13 cellular contexts compared by ENCODE assay signal in the genomic region with DNA sequence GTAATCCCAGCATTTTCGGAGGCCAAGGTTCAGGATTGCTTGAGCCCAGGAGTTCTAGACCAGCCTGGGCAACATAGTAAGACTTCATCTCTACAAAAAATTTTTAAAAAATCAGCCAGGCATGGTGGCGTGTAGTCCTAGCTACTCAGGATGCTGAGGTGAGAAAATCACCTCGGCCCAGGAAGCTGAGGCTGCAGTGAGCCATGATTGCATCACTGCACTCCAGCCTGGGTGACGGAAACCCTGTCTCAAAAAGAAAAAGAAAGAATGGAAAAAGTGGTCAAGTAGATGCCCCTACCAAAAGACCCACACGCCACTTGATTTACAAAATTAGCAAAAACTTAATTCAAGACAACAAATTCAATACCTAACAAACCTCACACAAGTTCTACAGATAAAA. TPM values are rescaled to one million over a fixed set of nuclear protein-coding genes. Genes with fewer than 3 reads are reported as not detected.
DNase-seq lines count a peak whose midpoint lies in the region; ATAC-seq, FAIRE-seq and TF ChIP-seq lines count a peak whose summit lies in the region.
"Had no signal": no experiment of that assay in that cellular context is flagged by ENCODE, and none has a peak within 500 bp of the region (broad histone marks: within the 10 kb centered on the region; RNA-seq: fewer than 3 reads in every experiment).

No MANE protein-coding gene starts in this region.

- peak overlapping the region; percentile 66 for H3K4me3 Mint-ChIP-seq in activated CD4-positive, alpha-beta T cell treated with anti-CD3 and anti-CD28 coated beads, Interleukin-2, amount 10 ng/mL, durations not matched to agents 24 days and 14 days

- no peaks in the 10 kb centered on the region for H3K36me3 Mint-ChIP-seq in activated CD4-positive, alpha-beta T cell treated with anti-CD3 and anti-CD28 coated beads, Interleukin-2, amount 10 ng/mL, durations not matched to agents 24 days and 14 days (ENCODE audit: low read depth)
- peaks cover 0 to 14% of the 10 kb centered on the region in 2 donors for H3K36me3 Mint-ChIP-seq in activated naive CD4-positive, alpha-beta T cell treated with anti-CD3 and anti-CD28 coated beads, Interleukin-2, amount 50 U/mL, for 72 hours

- H3K4me1 ChIP-seq in kidney (ENCODE audit: control insufficient read depth in 1 of 2, insufficient read depth in 1 of 2, low read depth in 1 of 2, low read length in 2 of 2), result no peaks in the 10 kb centered on the region
- no peaks in the 10 kb centered on the region for H3K4me1 ChIP-seq in right cardiac atrium (ENCODE audit: control insufficient read depth, insufficient read depth, low read length)
- H3K4me1 ChIP-seq: transverse colon had no signal

- no peak for FAIRE-seq in kidney (lab: Jason Lieb, UNC)

- peak overlapping the region; percentile 89 for H3K27ac Mint-ChIP-seq in activated CD4-positive, alpha-beta T cell treated with anti-CD3 and anti-CD28 coated beads, Interleukin-2, amount 10 ng/mL, durations not matched to agents 24 days and 14 days
- H3K27ac Mint-ChIP-seq in activated naive CD4-positive, alpha-beta T cell treated with anti-CD3 and anti-CD28 coated beads, Interleukin-2, amount 50 U/mL, for 72 hours, result peak overlapping the region; percentile 79 to 84
- H3K27ac Mint-ChIP-seq: progenitor cell of endocrine pancreas had no signal

- H3K9ac ChIP-seq in kidney (ENCODE audit: low read length in 2 of 2), result no peak overlapping the region

- H3K4me3 ChIP-seq in kidney (ENCODE audit: low read length in 2 of 2), result no peak overlapping the region
- no peak overlapping the region for H3K4me3 ChIP-seq in right cardiac atrium (ENCODE audit: low read length)
- H3K4me3 ChIP-seq: transverse colon had no signal

- DNase-seq in activated CD4-positive, alpha-beta T cell treated with anti-CD3 and anti-CD28 coated beads, Interleukin-2, amount 10 ng/mL, durations not matched to agents 24 days and 14 days, result peak; percentile 82
- no peak for DNase-seq in activated CD4-positive, alpha-beta T cell treated with anti-CD3 and anti-CD28 coated beads, Interleukin-2, amount 50 U/mL, for 4 hours
- peak; percentile 24 to 65 for DNase-seq in activated naive CD4-positive, alpha-beta T cell treated with anti-CD3 and anti-CD28 coated beads, Interleukin-2, amount 50 U/mL, for 72 hours (ENCODE audit: low spot score in 2 of 2)
- peak; percentile 53 to 54 for DNase-seq in stimulated activated CD8-positive, alpha-beta memory T cell treated with anti-CD3 and anti-CD28 coated beads, Interleukin-15, amount 100 ng/mL, for 48 hours (ENCODE audit: low read depth in 2 of 2)
- DNase-seq in NCI-H2107 (lab: John Stamatoyannopoulos, UW), result no peak
- DNase-seq in kidney, result no peak
- DNase-seq in right cardiac atrium, result no peak
- DNase-seq: DMS79, mesenchymal stem cell, transverse colon had no signal

- intact Hi-C loops in activated CD4-positive, alpha-beta T cell treated with anti-CD3 and anti-CD28 coated beads, Interleukin-2, amount 10 ng/mL, durations not matched to agents 24 days and 14 days (cut with micrococcal nuclease), result loop anchor here (5.0 kb wide), 1 partner anchor 73 kb away; no protein-coding TSS in a partner anchor
- intact Hi-C loops in kidney (cut with DNase I), result no loop called here
- intact Hi-C loops in right cardiac atrium (cut with DNase I), result no loop called here

- H3K27me3 ChIP-seq in right cardiac atrium (ENCODE audit: control insufficient read depth, insufficient read depth), result no peaks in the 10 kb centered on the region
- H3K27me3 ChIP-seq: transverse colon had no signal

- no peaks in the 10 kb centered on the region for H3K27me3 Mint-ChIP-seq in activated CD4-positive, alpha-beta T cell treated with anti-CD3 and anti-CD28 coated beads, Interleukin-2, amount 10 ng/mL, durations not matched to agents 24 days and 14 days
- H3K27me3 Mint-ChIP-seq: progenitor cell of endocrine pancreas had no signal

- H3K27ac ChIP-seq in kidney (ENCODE audit: low read depth in 2 of 2, low read length in 2 of 2) (no peak overlapping the region), right cardiac atrium (ENCODE audit: low read length) (no peak overlapping the region)

- no peaks in the 10 kb centered on the region for H3K9me3 ChIP-seq in kidney (ENCODE audit: control insufficient read depth in 1 of 2, low read length in 2 of 2)
- no peaks in the 10 kb centered on the region for H3K9me3 ChIP-seq in right cardiac atrium (ENCODE audit: control insufficient read depth, low read length)
- H3K9me3 ChIP-seq: transverse colon had no signal

- peaks cover 27% of the 10 kb centered on the region for H3K4me1 Mint-ChIP-seq in activated CD4-positive, alpha-beta T cell treated with anti-CD3 and anti-CD28 coated beads, Interleukin-2, amount 10 ng/mL, durations not matched to agents 24 days and 14 days

- no peaks in the 10 kb centered on the region for H3K9me3 Mint-ChIP-seq in activated CD4-positive, alpha-beta T cell treated with anti-CD3 and anti-CD28 coated beads, Interleukin-2, amount 10 ng/mL, durations not matched to agents 24 days and 14 days
- peaks cover 0 to 5% of the 10 kb centered on the region in 2 donors for H3K9me3 Mint-ChIP-seq in activated naive CD4-positive, alpha-beta T cell treated with anti-CD3 and anti-CD28 coated beads, Interleukin-2, amount 50 U/mL, for 72 hours

- ATAC-seq in HG03064 (IDR thresholded peaks at IDR 0.05; ENCODE audit: low read depth, unreplicated experiment) (peak; percentile 69), right cardiac atrium (no peak)
- peak; percentile 95 to 98 for ATAC-seq in activated naive CD4-positive, alpha-beta T cell treated with anti-CD3 and anti-CD28 coated beads, Interleukin-2, amount 50 U/mL, for 72 hours

- H3K36me3 ChIP-seq in kidney (ENCODE audit: control insufficient read depth in 1 of 2, insufficient read depth in 2 of 2, low read length in 2 of 2), result no peaks in the 10 kb centered on the region
- H3K36me3 ChIP-seq: transverse colon had no signal

- 83% methylated on average over 5 of the region's 5 CpGs for WGBS in right cardiac atrium

- no peak for TF ChIP-seq CTCF in kidney (IDR thresholded peaks at IDR 0.05; ENCODE audit: borderline replicate concordance, extremely low read depth, insufficient read depth)

RNA-seq across cellular contexts. Expression of a gene that starts 34.4 kb away (rescaled TPM):
- total RNA-seq in activated CD4-positive, alpha-beta T cell treated with anti-CD3 and anti-CD28 coated beads, Interleukin-2, amount 10 ng/mL, durations not matched to agents 24 days and 14 days, result 48.7 and 52.9 TPM in 2 replicates
- 10 to 100 TPM; 19.4 to 61.3 TPM for total RNA-seq in activated naive CD4-positive, alpha-beta T cell treated with anti-CD3 and anti-CD28 coated beads, Interleukin-2, amount 50 U/mL, for 72 hours
- 35.8 TPM for total RNA-seq in kidney
- polyA plus RNA-seq in kidney (ENCODE audit: insufficient read depth, low read depth, low replicate concordance), result 34.6 TPM
- total RNA-seq in right cardiac atrium, result 10 to 100 TPM; 25.0 to 35.3 (median 27.4) TPM
- 30.5 TPM for polyA plus RNA-seq in right cardiac atrium

RNA-seq across cellular contexts. Expression of a gene that starts 47.5 kb away (rescaled TPM):
- 8.1 and 9.0 TPM in 2 replicates for total RNA-seq in activated CD4-positive, alpha-beta T cell treated with anti-CD3 and anti-CD28 coated beads, Interleukin-2, amount 10 ng/mL, durations not matched to agents 24 days and 14 days
- total RNA-seq in activated naive CD4-positive, alpha-beta T cell treated with anti-CD3 and anti-CD28 coated beads, Interleukin-2, amount 50 U/mL, for 72 hours, result 10 to 100 TPM; 11.1 to 16.7 TPM
- total RNA-seq in kidney, result 7.1 TPM
- polyA plus RNA-seq in kidney (ENCODE audit: insufficient read depth, low read depth, low replicate concordance), result 2.3 TPM
- total RNA-seq in right cardiac atrium, result under 1 TPM; 0.58 to 0.68 (median 0.60) TPM
- polyA plus RNA-seq in right cardiac atrium, result 0.66 TPM
- total RNA-seq: A673 had no signal

Comparison
In these comparisons a context has a peak if more than half of its experiments do, and no peak if none do; other contexts are left out.
1. DNase-seq: peak in activated CD4-positive, alpha-beta T cell treated with anti-CD3 and anti-CD28 coated beads, Interleukin-2, amount 10 ng/mL, durations not matched to agents 24 days and 14 days (single experiment), activated naive CD4-positive, alpha-beta T cell treated with anti-CD3 and anti-CD28 coated beads, Interleukin-2, amount 50 U/mL, for 72 hours (2 of 2) and stimulated activated CD8-positive, alpha-beta memory T cell treated with anti-CD3 and anti-CD28 coated beads, Interleukin-15, amount 100 ng/mL, for 48 hours (2 of 2); none in activated CD4-positive, alpha-beta T cell treated with anti-CD3 and anti-CD28 coated beads, Interleukin-2, amount 50 U/mL, for 4 hours (0 of 2), NCI-H2107 (single experiment), kidney (single experiment) and right cardiac atrium (0 of 3).
2. ATAC-seq: peak in HG03064 (single experiment) and activated naive CD4-positive, alpha-beta T cell treated with anti-CD3 and anti-CD28 coated beads, Interleukin-2, amount 50 U/mL, for 72 hours (2 of 2); none in right cardiac atrium (0 of 2).